In genomic region chr11:61637287-61637686, GRCh38 we compare ENCODE assay signal across 12 cellular contexts. TPM values are rescaled to one million over a fixed set of nuclear protein-coding genes. Genes with fewer than 3 reads are reported as not detected.
DNase-seq lines count a peak whose midpoint lies in the region; ATAC-seq and TF ChIP-seq lines count a peak whose summit lies in the region.
"Had no signal": no experiment of that assay in that cellular context is flagged by ENCODE, and none has a peak within 500 bp of the region (broad histone marks: within the 10 kb centered on the region; RNA-seq: fewer than 3 reads in every experiment).

No MANE protein-coding gene starts in this region.

- H3K36me3 ChIP-seq in BLaER1 (no peaks in the 10 kb centered on the region), GM23338 (ENCODE audit: insufficient read depth) (no peaks in the 10 kb centered on the region), endocrine pancreas (ENCODE audit: control insufficient read depth, insufficient read depth, low read length) (no peaks in the 10 kb centered on the region)
- H3K36me3 ChIP-seq in CD4-positive, alpha-beta memory T cell (ENCODE audit: insufficient read depth, low read length): no peaks in the 10 kb centered on the region
- H3K36me3 ChIP-seq: BE2C, HAP-1 had no signal

- intact Hi-C loops in CD4-positive, alpha-beta memory T cell (cut with micrococcal nuclease): no loop called here

- H3K4me1 ChIP-seq in BLaER1: peaks cover 63% of the 10 kb centered on the region
- H3K4me1 ChIP-seq in GM23338 (ENCODE audit: insufficient read depth): no peaks in the 10 kb centered on the region
- H3K4me1 ChIP-seq in endocrine pancreas (ENCODE audit: control insufficient read depth, insufficient read depth, low read length): no peaks in the 10 kb centered on the region
- H3K4me1 ChIP-seq in CD4-positive, alpha-beta memory T cell (ENCODE audit: insufficient read depth, low read length): no peaks in the 10 kb centered on the region
- H3K4me1 ChIP-seq: BE2C, HAP-1 had no signal

- no peaks in the 10 kb centered on the region for H3K27me3 ChIP-seq in BLaER1
- H3K27me3 ChIP-seq in GM23338 (ENCODE audit: insufficient read depth): no peaks in the 10 kb centered on the region
- H3K27me3 ChIP-seq in endocrine pancreas (ENCODE audit: control insufficient read depth, insufficient read depth, low read length): no peaks in the 10 kb centered on the region
- no peaks in the 10 kb centered on the region for H3K27me3 ChIP-seq in CD4-positive, alpha-beta memory T cell (ENCODE audit: insufficient read depth, low read length)
- H3K27me3 ChIP-seq: BE2C had no signal

- H3K36me3 Mint-ChIP-seq in GM23338 (ENCODE audit: low read depth) (no peaks in the 10 kb centered on the region), HFFc6 (ENCODE audit: low read depth) (no peaks in the 10 kb centered on the region)
- no peaks in the 10 kb centered on the region for H3K36me3 Mint-ChIP-seq in CD4-positive, alpha-beta memory T cell

- H3K9me3 Mint-ChIP-seq in GM23338: no peaks in the 10 kb centered on the region
- H3K9me3 Mint-ChIP-seq in CD4-positive, alpha-beta memory T cell: no peaks in the 10 kb centered on the region
- no peaks in the 10 kb centered on the region for H3K9me3 Mint-ChIP-seq in HFFc6

- H3K27ac ChIP-seq in BLaER1 (peak overlapping the region; percentile 65; the same call in 1 of the 2 replicates), GM23338 (ENCODE audit: low read depth) (no peak overlapping the region)
- no peak overlapping the region for H3K27ac ChIP-seq in CD4-positive, alpha-beta memory T cell (ENCODE audit: low read depth, low read length)

- H3K4me3 Mint-ChIP-seq in GM23338 (no peak overlapping the region), HFFc6 (no peak overlapping the region)
- no peak overlapping the region for H3K4me3 Mint-ChIP-seq in CD4-positive, alpha-beta memory T cell

- H3K9me3 ChIP-seq in BLaER1 (no peaks in the 10 kb centered on the region), endocrine pancreas (ENCODE audit: control insufficient read depth, low read length) (no peaks in the 10 kb centered on the region)
- no peaks in the 10 kb centered on the region for H3K9me3 ChIP-seq in CD4-positive, alpha-beta memory T cell (ENCODE audit: control insufficient read depth in 1 of 2, low read length in 2 of 2)
- H3K9me3 ChIP-seq: BE2C, HAP-1 had no signal

- H3K27me3 Mint-ChIP-seq in GM23338 (ENCODE audit: insufficient read depth, low read depth, poor library complexity) (peaks cover 14% of the 10 kb centered on the region), HFFc6 (ENCODE audit: insufficient read depth) (peaks cover 44% of the 10 kb centered on the region)
- H3K27me3 Mint-ChIP-seq in CD4-positive, alpha-beta memory T cell: peaks cover 0 to 13% of the 10 kb centered on the region in 2 donors

- H3K4me3 ChIP-seq in BLaER1 (no peak overlapping the region), GM23338 (no peak overlapping the region), endocrine pancreas (ENCODE audit: control insufficient read depth, insufficient read depth, low read length) (no peak overlapping the region)
- no peak overlapping the region for H3K4me3 ChIP-seq in CD4-positive, alpha-beta memory T cell (ENCODE audit: low read length in 2 of 2)
- H3K4me3 ChIP-seq: HAP-1 had no signal

- peaks cover 4% of the 10 kb centered on the region; the same call in 1 of the 2 replicates for H3K9me2 ChIP-seq in GM23338 (ENCODE audit: insufficient read depth)

- H3K79me2 ChIP-seq in GM23338 (replicated peaks; ENCODE audit: insufficient read depth): no peaks in the 10 kb centered on the region

- POLR2A ChIA-PET in CD4-positive, alpha-beta memory T cell (lab: Charles Lee; ENCODE audit: partially characterized antibody): no interaction called here

- CTCF ChIA-PET in CD4-positive, alpha-beta memory T cell (lab: Charles Lee; ENCODE audit: partially characterized antibody): interaction anchor here (2.0 to 4.6 kb wide), 3 partner anchors 12 to 190 kb away, joined by 14 to 32 read pairs (median 23); no protein-coding TSS in a partner anchor

- ATAC-seq in GM23338 (peak; percentile 18; the same call in 2 of the 3 replicates), HG03097 (IDR thresholded peaks at IDR 0.05; ENCODE audit: low FRiP score, unreplicated experiment) (no peak)

- peak overlapping the region; percentile 19; the same call in 1 of the 2 replicates for H3K9ac ChIP-seq in BLaER1
- peak overlapping the region; percentile 14 for H3K9ac ChIP-seq in endocrine pancreas (ENCODE audit: control insufficient read depth, insufficient read depth, low read length)

- TF ChIP-seq CTCF in GM23338 (conservative IDR thresholded peaks at IDR 0.05; ENCODE audit: low read depth in 2 of 2): no peak
- TF ChIP-seq CTCF in HFFc6 (IDR thresholded peaks at IDR 0.05): no peak

- H3K4me2 ChIP-seq in BLaER1: peak overlapping the region; percentile 81
- H3K4me2 ChIP-seq in GM23338: no peak overlapping the region

- no peaks in the 10 kb centered on the region for H4K20me1 ChIP-seq in BLaER1
- H4K20me1 ChIP-seq in GM23338 (replicated peaks; ENCODE audit: insufficient read depth): no peaks in the 10 kb centered on the region

- no peak overlapping the region for H2AFZ ChIP-seq in GM23338

- DNase-seq in GM23338 (ENCODE audit: low spot score) (no peak), NCI-H69 (lab: John Stamatoyannopoulos, UW) (peak; percentile 23), HFFc6 (no peak)
- DNase-seq in CD4-positive, alpha-beta memory T cell: no peak
- DNase-seq: BE2C, NCI-H1417, NCI-H2029, NCI-H526 had no signal

- no peak overlapping the region for H3K27ac Mint-ChIP-seq in GM23338
- H3K27ac Mint-ChIP-seq in CD4-positive, alpha-beta memory T cell: no peak overlapping the region
- H3K27ac Mint-ChIP-seq in HFFc6: no peak overlapping the region

- H3K4me1 Mint-ChIP-seq in GM23338: peaks cover 13% of the 10 kb centered on the region; the same call in 2 of the 3 replicates
- H3K4me1 Mint-ChIP-seq in CD4-positive, alpha-beta memory T cell: no peaks in the 10 kb centered on the region
- H3K4me1 Mint-ChIP-seq in HFFc6 (ENCODE audit: low read depth): 0 out of 2 replicates have a peak, but pooled peaks cover 8% of the 10 kb centered on the region

- no peaks in the 10 kb centered on the region; the same call in 1 of the 2 replicates for H3F3A ChIP-seq in GM23338 (replicated peaks; ENCODE audit: low read depth)

TF ChIP-seq in GM23338, 12 proteins besides CTCF, POLR2A, EP300 and RAD21:
- TF ChIP-seq EZH2phosphoT487 (IDR thresholded peaks at IDR 0.05; ENCODE audit: unreplicated experiment): no peak
TF ChIP-seq in GM23338: peak in this region for 0.

RNA-seq across cellular contexts. Expression of gene DAGLA, which starts 42.9 kb away (rescaled TPM):
- 1.3 and 2.5 TPM in 2 replicates for total RNA-seq in GM23338 (2014; rRNA removed; shearing (Covaris generic))
- 0.52 and 0.55 TPM in 2 replicates for polyA plus RNA-seq in GM23338 (2016; fragmentation: Nextera tagmentation; extraction: Ambion mirVana)
- under 1 TPM; 0.30 to 0.44 TPM for total RNA-seq in CD4-positive, alpha-beta memory T cell
- under 1 TPM in 1 of 2 donors, not detected in 1; 0.52 TPM for polyA plus RNA-seq in CD4-positive, alpha-beta memory T cell
- 1 to 10 TPM; 2.4 to 4.2 (median 3.3) TPM for total RNA-seq in HFFc6 (2021; fragmentation: NEBNext Ultra II Directional; extraction: Animal tissue kit (Norgen Biotek cat#: 25700))

RNA-seq across cellular contexts. Expression of gene SYT7, which starts 56.4 kb away (rescaled TPM):
- total RNA-seq in GM23338 (2014; rRNA removed; shearing (Covaris generic)): 7.0 and 10.3 TPM in 2 replicates
- 1.6 and 1.8 TPM in 2 replicates for polyA plus RNA-seq in GM23338 (2016; fragmentation: Nextera tagmentation; extraction: Ambion mirVana)
- total RNA-seq in CD4-positive, alpha-beta memory T cell: not detected
- not detected for polyA plus RNA-seq in CD4-positive, alpha-beta memory T cell
- total RNA-seq in HFFc6 (2021; fragmentation: NEBNext Ultra II Directional; extraction: Animal tissue kit (Norgen Biotek cat#: 25700)): under 1 TPM in 3 of 6 experiments, not detected in 3; 0.05 to 0.21 (median 0.11) TPM
